In genomic region chr19:17855333-17856152, GRCh38 we compare ENCODE assay signal across 1 cellular context.
TF ChIP-seq lines count a peak whose summit lies in the region.

No MANE protein-coding gene starts in this region.

TF ChIP-seq in HepG2, 621 proteins besides CTCF, POLR2A, EP300 and RAD21 (continued from another document and continues in another):
- 0 out of 2 replicates have a peak, but pooled peaks have one; percentile 30 for TF ChIP-seq YEATS4 (CRISPR knock-in tag; IDR thresholded peaks at IDR 0.05; ENCODE audit: borderline replicate concordance)
- no peak for TF ChIP-seq TP53 (CRISPR knock-in tag; conservative IDR thresholded peaks at IDR 0.05)
- 0 out of 2 replicates have a peak, but pooled peaks have one; percentile 32 for TF ChIP-seq ZMYM2 (CRISPR knock-in tag; IDR thresholded peaks at IDR 0.05)
- TF ChIP-seq ZNF10 (CRISPR knock-in tag; IDR thresholded peaks at IDR 0.05; ENCODE audit: borderline replicate concordance, low read depth): no peak
- no peak for TF ChIP-seq BCLAF1 (IDR thresholded peaks at IDR 0.05)
- no peak for TF ChIP-seq MZF1 (CRISPR knock-in tag; IDR thresholded peaks at IDR 0.05; ENCODE audit: borderline replicate concordance)
- TF ChIP-seq PBX2 (CRISPR knock-in tag; IDR thresholded peaks at IDR 0.05): no peak
- TF ChIP-seq DMTF1 (CRISPR knock-in tag; IDR thresholded peaks at IDR 0.05): no peak
- TF ChIP-seq ZNF121 (CRISPR knock-in tag; IDR thresholded peaks at IDR 0.05): no peak
- TF ChIP-seq ZNF691 (CRISPR knock-in tag; IDR thresholded peaks at IDR 0.05; ENCODE audit: borderline replicate concordance, low read depth): no peak
- TF ChIP-seq HOXA5 (CRISPR knock-in tag; IDR thresholded peaks at IDR 0.05): 0 out of 2 replicates have a peak, but pooled peaks have one; percentile 58
- TF ChIP-seq ZNF841 (CRISPR knock-in tag; IDR thresholded peaks at IDR 0.05; ENCODE audit: borderline replicate concordance): no peak
- no peak for TF ChIP-seq RBM39 (IDR thresholded peaks at IDR 0.05; ENCODE audit: low read depth, low read length, poor library complexity, severe bottlenecking)
- no peak for TF ChIP-seq ZNF660 (CRISPR knock-in tag; IDR thresholded peaks at IDR 0.05; ENCODE audit: borderline replicate concordance, low read depth)
- no peak for TF ChIP-seq ZNF256 (CRISPR knock-in tag; conservative IDR thresholded peaks at IDR 0.05)
- no peak for TF ChIP-seq ZNF770 (CRISPR knock-in tag; IDR thresholded peaks at IDR 0.05)
- no peak for TF ChIP-seq ZNF543 (CRISPR knock-in tag; IDR thresholded peaks at IDR 0.05)
- TF ChIP-seq ZNF274 (CRISPR knock-in tag; IDR thresholded peaks at IDR 0.05): 0 out of 2 replicates have a peak, but pooled peaks have one; percentile 25
- no peak for TF ChIP-seq CEBPZ (IDR thresholded peaks at IDR 0.05; ENCODE audit: low read length)
- TF ChIP-seq CHD2 (IDR thresholded peaks at IDR 0.05; ENCODE audit: low read depth, low read length): no peak
- TF ChIP-seq ZNF253 (CRISPR knock-in tag; IDR thresholded peaks at IDR 0.05; ENCODE audit: borderline replicate concordance): no peak
- TF ChIP-seq ZSCAN31 (CRISPR knock-in tag; IDR thresholded peaks at IDR 0.05; ENCODE audit: low read depth): no peak
- no peak for TF ChIP-seq TCF7L2 (IDR thresholded peaks at IDR 0.05; ENCODE audit: low read depth, low read length)
- no peak for TF ChIP-seq BRCA1 (CRISPR knock-in tag; IDR thresholded peaks at IDR 0.05)
- TF ChIP-seq SMYD3 (CRISPR knock-in tag; IDR thresholded peaks at IDR 0.05): no peak
- no peak for TF ChIP-seq ZNF562 (CRISPR knock-in tag; IDR thresholded peaks at IDR 0.05; ENCODE audit: borderline replicate concordance)
- no peak for TF ChIP-seq NFIC (IDR thresholded peaks at IDR 0.05; ENCODE audit: low read length)
- TF ChIP-seq HNRNPK (IDR thresholded peaks at IDR 0.05; ENCODE audit: low read depth, low read length, poor library complexity, severe bottlenecking): no peak
- TF ChIP-seq SAP130 (CRISPR knock-in tag; IDR thresholded peaks at IDR 0.05; ENCODE audit: low read depth): peak; percentile 44; the same call in 1 of the 2 replicates
- no peak for TF ChIP-seq ZNF18 (CRISPR knock-in tag; IDR thresholded peaks at IDR 0.05; ENCODE audit: insufficient replicate concordance)
- TF ChIP-seq ZBTB39 (CRISPR knock-in tag; IDR thresholded peaks at IDR 0.05): no peak
- no peak for TF ChIP-seq ZNF720 (CRISPR knock-in tag; IDR thresholded peaks at IDR 0.05)
- TF ChIP-seq AGO2 (optimal IDR thresholded peaks at IDR 0.05; ENCODE audit: low read depth, low read length): no peak
- TF ChIP-seq ZNF570 (CRISPR knock-in tag; IDR thresholded peaks at IDR 0.05; ENCODE audit: borderline replicate concordance): no peak
- no peak for TF ChIP-seq ZNF260 (CRISPR knock-in tag; IDR thresholded peaks at IDR 0.05; ENCODE audit: borderline replicate concordance, low read depth)
- TF ChIP-seq ZNF7 (CRISPR knock-in tag; IDR thresholded peaks at IDR 0.05): no peak
- TF ChIP-seq FOXK1 (CRISPR knock-in tag; IDR thresholded peaks at IDR 0.05; ENCODE audit: borderline replicate concordance, low read depth): no peak
- no peak for TF ChIP-seq ZMYM4 (CRISPR knock-in tag; IDR thresholded peaks at IDR 0.05)
- no peak for TF ChIP-seq ZSCAN29 (CRISPR knock-in tag; conservative IDR thresholded peaks at IDR 0.05)
- no peak for TF ChIP-seq TEAD2 (CRISPR knock-in tag; IDR thresholded peaks at IDR 0.05)
- no peak for TF ChIP-seq ZNF484 (CRISPR knock-in tag; IDR thresholded peaks at IDR 0.05; ENCODE audit: borderline replicate concordance, low read depth)
- TF ChIP-seq POLR2G (IDR thresholded peaks at IDR 0.05; ENCODE audit: low read depth, low read length): no peak
- TF ChIP-seq TRIM24 (CRISPR knock-in tag; IDR thresholded peaks at IDR 0.05): no peak
- TF ChIP-seq MIER3 (CRISPR knock-in tag; IDR thresholded peaks at IDR 0.05; ENCODE audit: borderline replicate concordance): no peak
- no peak for TF ChIP-seq NR1H2 (CRISPR knock-in tag; IDR thresholded peaks at IDR 0.05; ENCODE audit: borderline replicate concordance, low read depth)
- TF ChIP-seq ZNF33A (CRISPR knock-in tag; IDR thresholded peaks at IDR 0.05; ENCODE audit: borderline replicate concordance): no peak
- TF ChIP-seq ETV6 (CRISPR knock-in tag; conservative IDR thresholded peaks at IDR 0.05): 0 out of 2 replicates have a peak, but pooled peaks have one; percentile 37
- peak; percentile 60 for TF ChIP-seq SALL1 (CRISPR knock-in tag; IDR thresholded peaks at IDR 0.05)
- TF ChIP-seq ZNF816 (CRISPR knock-in tag; IDR thresholded peaks at IDR 0.05; ENCODE audit: borderline replicate concordance): no peak
- no peak for TF ChIP-seq CREB3 (CRISPR knock-in tag; IDR thresholded peaks at IDR 0.05)
- no peak for TF ChIP-seq IKZF4 (CRISPR knock-in tag; IDR thresholded peaks at IDR 0.05; ENCODE audit: borderline replicate concordance, low read depth, not compliant biosample characterization)
- no peak for TF ChIP-seq EED (CRISPR knock-in tag; IDR thresholded peaks at IDR 0.05)
- no peak for TF ChIP-seq HMG20A (CRISPR knock-in tag; IDR thresholded peaks at IDR 0.05; ENCODE audit: borderline replicate concordance)
- TF ChIP-seq ELF4 (CRISPR knock-in tag; IDR thresholded peaks at IDR 0.05; ENCODE audit: borderline replicate concordance): no peak
